ENCODE assay signal across 19 cellular contexts in genomic region chr7:117946201-117946633, GRCh38.
DNase-seq lines count a peak whose midpoint lies in the region; ATAC-seq and TF ChIP-seq lines count a peak whose summit lies in the region.
"Had no signal": no experiment of that assay in that cellular context is flagged by ENCODE, and none has a peak within 500 bp of the region (broad histone marks: within the 10 kb centered on the region; RNA-seq: fewer than 3 reads in every experiment).

No MANE protein-coding gene starts in this region.

- no peaks in the 10 kb centered on the region for H3K4me1 ChIP-seq in vagina
- H3K4me1 ChIP-seq: sigmoid colon, SJSA1 had no signal

- H3K4me3 ChIP-seq in brain microvascular endothelial cell (ENCODE audit: low read depth, low read length) = no peak overlapping the region
- H3K4me3 ChIP-seq in skeletal muscle cell (ENCODE audit: low read depth, low read length) = no peak overlapping the region
- H3K4me3 ChIP-seq in vagina = no peak overlapping the region
- H3K4me3 ChIP-seq: sigmoid colon, SJSA1 had no signal

- TF ChIP-seq CTCF in brain microvascular endothelial cell (IDR thresholded peaks at IDR 0.05; ENCODE audit: low read depth, low read length, missing control alignments) = no peak
- no peak for TF ChIP-seq CTCF in vagina (IDR thresholded peaks at IDR 0.05)

- peak; percentile 71 for DNase-seq in NCI-H226
- DNase-seq in brain microvascular endothelial cell = peak; percentile 35
- DNase-seq in iPS DF 19.7 (ENCODE audit: low read depth, low spot score) = peak; percentile 50
- peak; percentile 5 for DNase-seq in skeletal muscle cell (ENCODE audit: low read depth)
- no peak for DNase-seq in vagina (ENCODE audit: extremely low spot score in 2 of 2)
- no peak for DNase-seq in SW 1271 (lab: John Stamatoyannopoulos, UW)
- DNase-seq: activated CD4-positive, CD25-positive, alpha-beta regulatory T cell treated with anti-CD3 and anti-CD28 coated beads, Interleukin-2, amount 50 U/mL, for 72 hours; activated naive CD8-positive, alpha-beta T cell treated with anti-CD3 and anti-CD28 coated beads, Interleukin-2, amount 50 U/mL, for 24 hours; Calu3; HCEC 1CT; KG1; left ventricle myocardium superior; NCI-H1092; NCI-H526 treated with DMSO at 0.1 percent for 48 hours; sigmoid colon; T1000 had no signal

- no peaks in the 10 kb centered on the region for H3K9me3 ChIP-seq in vagina
- H3K9me3 ChIP-seq: SJSA1 had no signal

- H3K27me3 ChIP-seq in brain microvascular endothelial cell (replicated peaks) = no peaks in the 10 kb centered on the region
- no peaks in the 10 kb centered on the region for H3K27me3 ChIP-seq in vagina
- H3K27me3 ChIP-seq: sigmoid colon, SJSA1 had no signal

- no peak overlapping the region for H3K27ac ChIP-seq in brain microvascular endothelial cell
- no peak overlapping the region for H3K27ac ChIP-seq in vagina
- H3K27ac ChIP-seq: sigmoid colon, SJSA1 had no signal

- intact Hi-C loops in vagina (cut with DNase I) = no loop called here

- H3K36me3 ChIP-seq in brain microvascular endothelial cell (replicated peaks) = no peaks in the 10 kb centered on the region
- H3K36me3 ChIP-seq in vagina = no peaks in the 10 kb centered on the region
- H3K36me3 ChIP-seq: sigmoid colon, SJSA1 had no signal

- TF ChIP-seq POLR2A in vagina (IDR thresholded peaks at IDR 0.05) = no peak

- in situ Hi-C loops in brain microvascular endothelial cell (cut with HindIII; ENCODE audit: low pct_ligation_motif_present, low sequenced_read_pairs) = no loop called here

- ATAC-seq in HG03139 (IDR thresholded peaks at IDR 0.05; ENCODE audit: unreplicated experiment) = no peak
- ATAC-seq: activated naive CD8-positive, alpha-beta T cell treated with anti-CD3 and anti-CD28 coated beads, Interleukin-2, amount 50 U/mL, for 24 hours; activated T-helper 17 cell treated with anti-CD3 and anti-CD28 coated beads, Interleukin-2, amount 50 U/mL, for 72 hours; left ventricle myocardium superior had no signal

Comparison
In these comparisons a context has a peak if more than half of its experiments do, and no peak if none do; other contexts are left out.
1. DNase-seq: peak in NCI-H226 (single experiment), brain microvascular endothelial cell (single experiment), iPS DF 19.7 (single experiment) and skeletal muscle cell (single experiment); none in vagina (0 of 2) and SW 1271 (0 of 2).